12 cellular contexts compared by ENCODE assay signal in the genomic region with DNA sequence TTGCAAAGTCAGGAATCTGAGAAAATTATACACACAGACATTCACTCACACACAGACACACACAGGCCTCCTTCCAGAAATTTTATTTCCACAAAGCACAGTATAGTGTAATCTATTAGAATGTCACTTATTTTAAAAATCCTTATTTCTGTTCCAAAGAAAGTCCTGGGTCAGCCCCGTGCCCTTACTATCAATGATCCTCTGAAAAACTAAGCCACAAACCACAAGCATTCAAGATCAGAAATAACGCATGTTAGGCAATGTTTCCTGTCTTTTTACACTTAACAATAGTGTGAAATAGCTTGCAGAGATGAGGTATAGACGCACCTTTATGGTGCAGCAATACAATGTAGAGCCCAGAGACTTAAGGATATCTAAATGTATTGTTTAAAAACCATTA. TPM values are rescaled to one million over a fixed set of nuclear protein-coding genes. Genes with fewer than 3 reads are reported as not detected.
DNase-seq lines count a peak whose midpoint lies in the region; ATAC-seq, FAIRE-seq and TF ChIP-seq lines count a peak whose summit lies in the region.
"Had no signal": no experiment of that assay in that cellular context is flagged by ENCODE, and none has a peak within 500 bp of the region (broad histone marks: within the 10 kb centered on the region; RNA-seq: fewer than 3 reads in every experiment).

No MANE protein-coding gene starts in this region.

- H2AFZ ChIP-seq in astrocyte (ENCODE audit: low read depth, low read length): no peak overlapping the region

- WGBS in transverse colon (ENCODE audit: low coverage in 1 of 2), 2 donors: 52 to 58% methylated on average over 3 of the region's 3 CpGs

- no peak overlapping the region for H3K9ac ChIP-seq in astrocyte (ENCODE audit: low read length)

- H3K4me1 ChIP-seq in astrocyte (ENCODE audit: insufficient read depth, low read length) (peaks cover 29% of the 10 kb centered on the region), transverse colon (peaks cover 21 to 58% (median 38%) of the 10 kb centered on the region in 4 donors)

- TF ChIP-seq POLR2A in transverse colon (IDR thresholded peaks at IDR 0.05): no peak

- no peak overlapping the region for H3K4me3 ChIP-seq in astrocyte (ENCODE audit: insufficient read depth, low read depth, low read length)
- H3K4me3 ChIP-seq in transverse colon: no peak overlapping the region

- no peaks in the 10 kb centered on the region for H3K79me2 ChIP-seq in astrocyte (ENCODE audit: insufficient read depth, low read length)

- no peaks in the 10 kb centered on the region for H3K36me3 ChIP-seq in astrocyte (ENCODE audit: insufficient read depth, low read length)
- H3K36me3 ChIP-seq in transverse colon: no peaks in the 10 kb centered on the region

- H3K4me3 Mint-ChIP-seq in astrocyte (ENCODE audit: unreplicated experiment): no peak overlapping the region
- H3K4me3 Mint-ChIP-seq: activated naive CD4-positive, alpha-beta T cell treated with anti-CD3 and anti-CD28 coated beads, Interleukin-2, amount 10 ng/mL, durations not matched to agents 7 days and 5 days; neural crest cell had no signal

- no peak for FAIRE-seq in astrocyte (lab: Jason Lieb, UNC)
- FAIRE-seq: A204.1 had no signal

- ATAC-seq in GM18873 (IDR thresholded peaks at IDR 0.05; ENCODE audit: low FRiP score, unreplicated experiment) (no peak), HG03135 (IDR thresholded peaks at IDR 0.05; ENCODE audit: unreplicated experiment) (no peak)

- H3K27me3 ChIP-seq in astrocyte (ENCODE audit: insufficient read depth, low read length) (no peaks in the 10 kb centered on the region), transverse colon (no peaks in the 10 kb centered on the region)

- H3K27me3 Mint-ChIP-seq in astrocyte (ENCODE audit: low read depth, unreplicated experiment): peaks cover 9% of the 10 kb centered on the region

- in situ Hi-C loops in transverse colon (cut with MboI; ENCODE audit: low pct_ligation_motif_present in 1 of 4, low pct_unique_long_range_greater_than_20kb in 1 of 4, low sequenced_read_pairs in 3 of 4): no loop called here

- H3K9me3 Mint-ChIP-seq in astrocyte (ENCODE audit: unreplicated experiment): peaks cover 2% of the 10 kb centered on the region
- H3K9me3 Mint-ChIP-seq: activated naive CD4-positive, alpha-beta T cell treated with anti-CD3 and anti-CD28 coated beads, Interleukin-2, amount 10 ng/mL, durations not matched to agents 7 days and 5 days; neural crest cell had no signal

- no peak overlapping the region for H3K27ac ChIP-seq in astrocyte (ENCODE audit: low read depth, low read length)
- peak overlapping the region; percentile 19 to 74 (median 62) for H3K27ac ChIP-seq in transverse colon

- TF ChIP-seq EP300 in transverse colon (IDR thresholded peaks at IDR 0.05; ENCODE audit: low read depth): no peak

- H3K4me2 ChIP-seq in astrocyte (ENCODE audit: low read length): peak overlapping the region; percentile 60

- peak; percentile 48 for DNase-seq in SKM-1 treated with dmso at 0.1 percent for 144 hours (lab: John Stamatoyannopoulos, UW; ENCODE audit: unreplicated experiment)
- DNase-seq in SKM-1 (lab: John Stamatoyannopoulos, UW; ENCODE audit: unreplicated experiment): no peak
- DNase-seq in astrocyte (ENCODE audit: low read depth): peak; percentile 44
- peak; percentile 43 for DNase-seq in kidney glomerular epithelial cell (lab: John Stamatoyannopoulos, UW)
- no peak for DNase-seq in transverse colon
- DNase-seq in NCI-H345 treated with DMSO at 0.1 percent for 48 hours (lab: John Stamatoyannopoulos, UW; ENCODE audit: unreplicated experiment): no peak
- DNase-seq: activated naive CD4-positive, alpha-beta T cell treated with anti-CD3 and anti-CD28 coated beads, Interleukin-2, amount 10 ng/mL, durations not matched to agents 7 days and 5 days; NCI-H446 treated with DMSO at 0.1 percent for 48 hours had no signal

- H3K27ac Mint-ChIP-seq in astrocyte (ENCODE audit: unreplicated experiment): no peak overlapping the region
- H3K27ac Mint-ChIP-seq: activated naive CD4-positive, alpha-beta T cell treated with anti-CD3 and anti-CD28 coated beads, Interleukin-2, amount 10 ng/mL, durations not matched to agents 7 days and 5 days had no signal

- peaks cover 22% of the 10 kb centered on the region for H3K4me1 Mint-ChIP-seq in astrocyte (ENCODE audit: low read depth, unreplicated experiment)

- no peaks in the 10 kb centered on the region for H4K20me1 ChIP-seq in astrocyte (ENCODE audit: insufficient read depth, low read length)

- no peaks in the 10 kb centered on the region for H3K36me3 Mint-ChIP-seq in astrocyte (ENCODE audit: low read depth, unreplicated experiment)
- H3K36me3 Mint-ChIP-seq: activated naive CD4-positive, alpha-beta T cell treated with anti-CD3 and anti-CD28 coated beads, Interleukin-2, amount 10 ng/mL, durations not matched to agents 7 days and 5 days had no signal

- TF ChIP-seq CTCF in astrocyte (IDR thresholded peaks at IDR 0.05; ENCODE audit: insufficient read depth, low read depth, low read length): no peak
- TF ChIP-seq CTCF in transverse colon (IDR thresholded peaks at IDR 0.05): no peak

- intact Hi-C loops in transverse colon (cut with DNase I; ENCODE audit: low total_unique reads): no loop called here

- H3K9me3 ChIP-seq in astrocyte (ENCODE audit: insufficient read depth, low read depth, low read length) (no peaks in the 10 kb centered on the region), transverse colon (no peaks in the 10 kb centered on the region)

RNA-seq across cellular contexts. Expression of a gene that starts 25.8 kb away (rescaled TPM):
- total RNA-seq in astrocyte (1.9 and 2.4 TPM in 2 replicates), transverse colon (100 to 1,000 TPM in 1 of 4 donors, 10 to 100 TPM in 3; 26.5 to 232 (median 88.4) TPM)

Comparison
In these comparisons a context has a peak if more than half of its experiments do, and no peak if none do; other contexts are left out.
1. DNase-seq: peak in SKM-1 treated with dmso at 0.1 percent for 144 hours (single experiment), astrocyte (single experiment) and kidney glomerular epithelial cell (single experiment); none in SKM-1 (single experiment), transverse colon (single experiment) and NCI-H345 treated with DMSO at 0.1 percent for 48 hours (single experiment).